Comparison of ENCODE assay signal across 12 cellular contexts in the genomic region with DNA sequence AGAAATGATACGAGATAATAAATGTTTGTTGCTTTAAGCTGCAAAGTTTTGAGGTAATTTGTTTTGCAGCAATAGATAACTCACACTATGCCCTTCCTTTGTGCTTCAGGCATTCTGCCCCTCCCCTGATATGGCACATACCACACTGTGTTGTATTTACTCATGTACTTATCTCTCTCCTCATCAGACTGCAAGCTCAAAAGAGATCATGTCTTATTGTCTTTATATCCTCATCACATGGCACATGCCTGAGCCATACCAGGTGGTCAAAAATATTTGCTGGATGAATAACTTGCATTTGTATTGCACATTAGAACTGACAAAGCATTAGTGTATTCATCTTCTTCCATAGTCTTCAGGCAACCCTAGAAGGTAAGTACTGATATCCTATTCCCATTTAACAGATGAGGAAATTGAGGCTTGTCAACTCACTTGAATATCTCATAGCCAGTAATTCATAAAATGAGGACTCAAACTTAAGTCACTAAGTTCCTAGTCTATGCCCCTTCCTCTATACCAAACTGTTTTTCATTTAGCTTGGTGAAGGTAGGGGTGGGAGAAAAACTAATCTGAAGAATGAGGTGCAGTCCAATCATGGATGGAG.
A peak's percentile ranks its signal among the peaks of the same experiment; 100 is the strongest.
DNase-seq lines count a peak whose midpoint lies in the region; ATAC-seq, FAIRE-seq and TF ChIP-seq lines count a peak whose summit lies in the region.
"Had no signal": no experiment of that assay in that cellular context is flagged by ENCODE, and none has a peak within 500 bp of the region (broad histone marks: within the 10 kb centered on the region; RNA-seq: fewer than 3 reads in every experiment).

No MANE protein-coding gene starts in this region.

- intact Hi-C loops in left lung (cut with DNase I): no loop called here

- peak; percentile 36 for FAIRE-seq in HTR-8/SVneo (lab: Jason Lieb, UNC)
- FAIRE-seq in GM12892 (lab: Jason Lieb, UNC): no peak

- H3K27ac ChIP-seq in left lung: peak overlapping the region in 1 of 2 donors; percentile 82

- ATAC-seq in left lung: peak; percentile 19
- ATAC-seq: naive thymus-derived CD8-positive, alpha-beta T cell had no signal

- peaks cover 9 to 38% of the 10 kb centered on the region in 2 donors for H3K4me1 ChIP-seq in left lung

- no peaks in the 10 kb centered on the region for H3K27me3 ChIP-seq in left lung

- no peak for TF ChIP-seq CTCF in left lung (IDR thresholded peaks at IDR 0.05)
- no peak for TF ChIP-seq CTCF in GM13977 (IDR thresholded peaks at IDR 0.05; ENCODE audit: extremely low read depth, insufficient read depth, missing control alignments)

- H3K9me3 ChIP-seq in left lung: no peaks in the 10 kb centered on the region

- peak; percentile 7 for DNase-seq in COR-L47 (lab: John Stamatoyannopoulos, UW)
- DNase-seq in HTR-8/SVneo (ENCODE audit: insufficient read length, low spot score): no peak
- peak; percentile 58 for DNase-seq in SW480 (ENCODE audit: low spot score)
- DNase-seq in left lung: no peak
- DNase-seq in activated CD4-positive, alpha-beta T cell treated with anti-CD3 and anti-CD28 coated beads for 48 hours: no peak
- DNase-seq in GM13977 (ENCODE audit: low spot score): no peak
- DNase-seq in GM12892 (ENCODE audit: insufficient read length): no peak
- DNase-seq in UCSD-AML1 (lab: John Stamatoyannopoulos, UW; ENCODE audit: unreplicated experiment): no peak
- DNase-seq: activated CD4-positive, CD25-positive, alpha-beta regulatory T cell; immature natural killer cell; naive thymus-derived CD8-positive, alpha-beta T cell; SHP77 had no signal

- no peak for TF ChIP-seq POLR2A in GM12892 (IDR thresholded peaks at IDR 0.05; ENCODE audit: low read depth, low read length)

- in situ Hi-C loops in GM13977 (cut with MboI; ENCODE audit: low pct_unique_long_range_greater_than_20kb, low sequenced_read_pairs, unreplicated experiment): no loop called here

- no peaks in the 10 kb centered on the region for H3K36me3 ChIP-seq in left lung

- no peak overlapping the region for H3K4me3 ChIP-seq in left lung

Comparison
In these comparisons a context has a peak if more than half of its experiments do, and no peak if none do; other contexts are left out.
1. DNase-seq: peak in COR-L47 (single experiment) and SW480 (single experiment); none in HTR-8/SVneo (single experiment), left lung (0 of 2), activated CD4-positive, alpha-beta T cell treated with anti-CD3 and anti-CD28 coated beads for 48 hours (single experiment), GM13977 (single experiment), GM12892 (single experiment) and UCSD-AML1 (single experiment).